ENCODE assay signal across 8 cellular contexts in genomic region chr3:48467473-48468267, GRCh38. TPM values are rescaled to one million over a fixed set of nuclear protein-coding genes. Genes with fewer than 3 reads are reported as not detected.
DNase-seq lines count a peak whose midpoint lies in the region; ATAC-seq and TF ChIP-seq lines count a peak whose summit lies in the region.

No MANE protein-coding gene starts in this region.

- DNase-seq in foreskin keratinocyte (no peak), NCI-H2081 (lab: John Stamatoyannopoulos, UW) (no peak)
- no peak for DNase-seq in activated CD8-positive, alpha-beta memory T cell treated with anti-CD3 and anti-CD28 coated beads for 24 hours

- H3K27ac ChIP-seq in VCaP, result peak overlapping the region; percentile 100
- no peak overlapping the region for H3K27ac ChIP-seq in foreskin keratinocyte
- H3K27ac ChIP-seq in skin epidermis, result peak overlapping the region in 20 of 21 experiments; percentile 90 to 100 (median 98)

- no peak for ATAC-seq in foreskin keratinocyte
- ATAC-seq in GM21360 (IDR thresholded peaks at IDR 0.05; ENCODE audit: unreplicated experiment), result no peak
- ATAC-seq in HG03135 (IDR thresholded peaks at IDR 0.05; ENCODE audit: unreplicated experiment), result no peak

- no peaks in the 10 kb centered on the region for H3K27me3 ChIP-seq in foreskin keratinocyte

- peak overlapping the region in 6 of 7 experiments; percentile 45 to 60 (median 52) for H3K4me3 ChIP-seq in skin epidermis

- TF ChIP-seq POLR2A in GM18951 (IDR thresholded peaks at IDR 0.05; ENCODE audit: extremely low read depth, insufficient read depth, insufficient read length), result peak; percentile 40

- H3K4me1 ChIP-seq in foreskin keratinocyte, result peaks cover 12% of the 10 kb centered on the region

- TF ChIP-seq CTCF in VCaP (conservative IDR thresholded peaks at IDR 0.05) (no peak), foreskin keratinocyte (conservative IDR thresholded peaks at IDR 0.05) (peak; percentile 14)

- in situ Hi-C loops in GM18951 (cut with MboI; ENCODE audit: low sequenced_read_pairs, unreplicated experiment), result no loop called here

RNA-seq across cellular contexts. Expression of gene ATRIP, which starts 21.1 kb away (rescaled TPM):
- total RNA-seq in foreskin keratinocyte, result 11.6 and 14.4 TPM in 2 replicates
- polyA plus RNA-seq in foreskin keratinocyte, result 9.2 and 11.4 TPM in 2 replicates

RNA-seq across cellular contexts. Expression of gene TMA7, which starts 27.6 kb away (rescaled TPM):
- 376 and 417 TPM in 2 replicates for total RNA-seq in foreskin keratinocyte
- polyA plus RNA-seq in foreskin keratinocyte, result 616 and 663 TPM in 2 replicates

RNA-seq across cellular contexts. Expression of gene CCDC51, which starts 27.8 kb away (rescaled TPM):
- total RNA-seq in foreskin keratinocyte, result 30.3 and 31.1 TPM in 2 replicates
- polyA plus RNA-seq in foreskin keratinocyte, result 29.5 and 33.2 TPM in 2 replicates

RNA-seq across cellular contexts. Expression of gene SHISA5, which starts 36.3 kb away (rescaled TPM):
- 262 and 284 TPM in 2 replicates for total RNA-seq in foreskin keratinocyte
- 280 TPM in 2 replicates for polyA plus RNA-seq in foreskin keratinocyte

RNA-seq across cellular contexts. Expression of gene PLXNB1, which starts 37.8 kb away (rescaled TPM):
- 67.8 and 73.4 TPM in 2 replicates for total RNA-seq in foreskin keratinocyte
- polyA plus RNA-seq in foreskin keratinocyte, result 40.1 and 40.6 TPM in 2 replicates
